In the genomic region with DNA sequence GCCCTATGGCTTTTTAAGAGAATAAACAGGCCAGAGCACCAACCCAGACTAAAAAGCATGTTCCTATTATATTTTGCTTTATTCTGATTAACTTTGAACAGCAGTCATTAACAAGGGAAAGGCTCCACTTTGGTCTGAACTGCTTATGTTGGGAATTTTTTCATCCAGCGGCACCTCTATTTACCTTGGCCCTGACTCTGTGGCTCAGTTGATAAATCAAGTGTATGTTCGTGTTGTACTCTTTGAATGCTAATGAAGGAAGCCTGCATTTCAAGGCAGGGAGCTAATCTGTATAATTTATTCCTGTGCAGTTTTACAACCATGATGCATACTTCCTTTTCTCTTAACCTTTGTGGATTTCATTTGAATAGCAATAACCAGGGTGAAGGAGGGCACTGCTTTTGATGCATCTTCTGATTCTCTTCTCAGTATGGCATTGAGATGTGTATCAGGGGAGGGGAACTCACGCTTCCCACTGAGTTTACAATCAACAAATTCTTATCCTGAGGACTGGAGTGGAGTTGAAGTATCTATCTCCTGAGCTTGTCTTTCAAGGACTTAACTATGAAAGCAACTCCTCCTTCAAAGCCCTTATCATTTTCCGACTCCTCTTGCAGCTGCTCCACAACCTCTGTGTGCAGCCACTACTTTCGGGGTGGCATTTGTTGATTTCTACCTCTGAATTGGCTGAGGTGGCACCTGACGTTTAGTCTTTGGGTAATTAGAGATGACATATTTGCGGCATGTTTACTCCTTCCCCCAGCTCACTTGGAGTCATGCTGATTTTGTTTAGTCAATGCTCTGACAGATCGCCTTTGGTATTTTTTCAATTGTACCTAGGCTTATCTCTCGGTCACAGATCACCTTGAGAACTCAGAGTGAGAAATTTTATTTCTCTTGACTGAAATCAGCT, we compare ENCODE assay signal across 13 cellular contexts.
DNase-seq lines count a peak whose midpoint lies in the region; ATAC-seq and TF ChIP-seq lines count a peak whose summit lies in the region.
"Had no signal": no experiment of that assay in that cellular context is flagged by ENCODE, and none has a peak within 500 bp of the region (broad histone marks: within the 10 kb centered on the region; RNA-seq: fewer than 3 reads in every experiment).

No MANE protein-coding gene starts in this region.

- H3K27me3 ChIP-seq in Panc1 (ENCODE audit: control insufficient read depth, insufficient read depth, low read length) = no peaks in the 10 kb centered on the region
- H3K27me3 ChIP-seq: upper lobe of left lung had no signal

- H3K4me1 ChIP-seq in ES-I3 (ENCODE audit: insufficient read depth, low read length) (peaks cover 15% of the 10 kb centered on the region), Panc1 (ENCODE audit: control insufficient read depth, insufficient read depth, low read length) (0 out of 2 replicates have a peak, but pooled peaks cover 4% of the 10 kb centered on the region)

- TF ChIP-seq CTCF in Panc1 (IDR thresholded peaks at IDR 0.05) = no peak

- no peak overlapping the region for H3K27ac ChIP-seq in Panc1 (ENCODE audit: low read length)
- H3K27ac ChIP-seq: upper lobe of left lung had no signal

- DNase-seq in NCI-H146 treated with DMSO at 0.1 percent for 48 hours (lab: John Stamatoyannopoulos, UW; ENCODE audit: unreplicated experiment) (peak; percentile 40), Panc1 (ENCODE audit: low read depth, low spot score) (peak; percentile 7), left kidney (ENCODE audit: low read depth, low spot score) (peak; percentile 30), NCI-H1105 (lab: John Stamatoyannopoulos, UW) (no peak)
- DNase-seq: effector CD8-positive, alpha-beta T cell; NCI-H1092; nucleus accumbens; stimulated activated naive B cell treated with anti-CD40 and anti-IgM and Interleukin-4, amounts not matched to agents 10 μg/mL and 1 μg/mL and 100 μg/mL, for 72 hours; upper lobe of left lung had no signal

- no peaks in the 10 kb centered on the region for H3K36me3 ChIP-seq in ES-I3 (ENCODE audit: insufficient read depth, low read length)
- H3K36me3 ChIP-seq in Panc1 (ENCODE audit: control insufficient read depth, insufficient read depth, low read length) = no peaks in the 10 kb centered on the region
- H3K36me3 ChIP-seq: upper lobe of left lung had no signal

- in situ Hi-C loops in Panc1 (cut with HindIII; ENCODE audit: low pct_unique_long_range_greater_than_20kb, low sequenced_read_pairs) = no loop called here

- CTCF ChIA-PET in Panc1 (lab: Charles Lee) = no interaction called here

- no peaks in the 10 kb centered on the region for H3K9me3 ChIP-seq in ES-I3 (ENCODE audit: control insufficient read depth, insufficient read depth, low read length)
- no peaks in the 10 kb centered on the region for H3K9me3 ChIP-seq in Panc1 (ENCODE audit: control insufficient read depth, insufficient read depth, low read depth, low read length)
- H3K9me3 ChIP-seq: upper lobe of left lung had no signal

- peak overlapping the region; percentile 6; the same call in 1 of the 2 replicates for H3K9ac ChIP-seq in ES-I3 (ENCODE audit: low read depth, low read length)

- H3K4me3 ChIP-seq in Panc1 (ENCODE audit: low read depth in 2 of 2, low read length in 2 of 2) = no peak overlapping the region
- H3K4me3 ChIP-seq: upper lobe of left lung had no signal

- intact Hi-C loops in Panc1 (cut with micrococcal nuclease; ENCODE audit: unreplicated experiment) = no loop called here

- POLR2A ChIA-PET in Panc1 (lab: Charles Lee) = no interaction called here

- ATAC-seq in Panc1 = no peak
- ATAC-seq in GM19395 (IDR thresholded peaks at IDR 0.05; ENCODE audit: unreplicated experiment) = no peak
- ATAC-seq in HG02981 (IDR thresholded peaks at IDR 0.05; ENCODE audit: unreplicated experiment) = no peak
- no peak for ATAC-seq in HG03280 (IDR thresholded peaks at IDR 0.05; ENCODE audit: unreplicated experiment)

- BruUV-seq in Panc1 (replicated peaks; lab: Mats Ljungman, UMichigan) = no TSS peak
